ENCODE assay signal across 24 cellular contexts in genomic region chr2:118696786-118697465, GRCh38.
DNase-seq lines count a peak whose midpoint lies in the region; ATAC-seq, FAIRE-seq and TF ChIP-seq lines count a peak whose summit lies in the region.
"Had no signal": no experiment of that assay in that cellular context is flagged by ENCODE, and none has a peak within 500 bp of the region (broad histone marks: within the 10 kb centered on the region; RNA-seq: fewer than 3 reads in every experiment).

No MANE protein-coding gene starts in this region.

- no peak for TF ChIP-seq POLR2A in GM12891 (IDR thresholded peaks at IDR 0.05; ENCODE audit: low read depth, low read length)

- no peaks in the 10 kb centered on the region for H4K20me1 ChIP-seq in SK-N-SH (ENCODE audit: insufficient read depth)

- H3F3A ChIP-seq in SK-N-SH (replicated peaks; ENCODE audit: insufficient read depth) = no peaks in the 10 kb centered on the region

- no peak overlapping the region for H3K27ac ChIP-seq in SK-N-SH (ENCODE audit: low read depth in 2 of 2, low read length in 1 of 2)
- H3K27ac ChIP-seq: heart left ventricle, thyroid gland, VCaP had no signal

- FAIRE-seq in GM12891 (lab: Jason Lieb, UNC) = no peak

- CTCF ChIA-PET in SK-N-SH (lab: Yijun Ruan, JAX) = no interaction called here

- TF ChIP-seq CTCF in SK-N-SH (IDR thresholded peaks at IDR 0.05) = no peak

- no peak for TF ChIP-seq RAD21 in SK-N-SH (IDR thresholded peaks at IDR 0.05; ENCODE audit: low read length)

- H3K36me3 ChIP-seq in SK-N-SH (replicated peaks in 1 of 2; ENCODE audit: control insufficient read depth in 1 of 2, insufficient read depth in 2 of 2, low read length in 1 of 2) (no peaks in the 10 kb centered on the region), adipocyte (ENCODE audit: control insufficient read depth, insufficient read depth, low read length, severe bottlenecking) (no peaks in the 10 kb centered on the region)
- H3K36me3 ChIP-seq: heart left ventricle, thyroid gland had no signal

- POLR2A ChIA-PET in SK-N-SH (lab: Yijun Ruan, JAX) = no interaction called here

- DNase-seq in SK-N-SH (peak; percentile 15), adipocyte (ENCODE audit: low read depth) (peak; percentile 14), fibroblast of peridontal ligament (ENCODE audit: extremely low read depth) (peak; percentile 61), GM12891 (ENCODE audit: insufficient read length, low spot score) (no peak), SKM-1 treated with dmso at 0.1 percent for 144 hours (lab: John Stamatoyannopoulos, UW; ENCODE audit: unreplicated experiment) (no peak), NCI-H524 treated with DMSO at 0.1 percent for 48 hours (lab: John Stamatoyannopoulos, UW) (no peak)
- DNase-seq: activated CD4-positive, alpha-beta T cell treated with anti-CD3 and anti-CD28 coated beads, Interleukin-2, amount 50 U/mL, for 1 hour; activated CD8-positive, alpha-beta memory T cell treated with anti-CD3 and anti-CD28 coated beads, Interleukin-2, amount 50 U/mL, for 4 hours; activated effector memory CD4-positive, alpha-beta T cell treated with Interleukin-2 at 50 U/mL for 16 hours; cortex of kidney; DND-41; GOT3; heart left ventricle; midbrain; natural killer cell; OCI-M1; right cardiac atrium; stimulated activated CD4-positive, alpha-beta T cell treated with anti-CD3 and anti-CD28 coated beads, Interleukin-4, amount 100 ng/mL, for 4 hours; stimulated activated naive CD8-positive, alpha-beta T cell treated with anti-CD3 and anti-CD28 coated beads, Interleukin-15, Interleukin-2, amounts not matched to agents 100 U/mL and 50 U/mL, for 24 hours; thyroid gland had no signal

- H3K4me1 ChIP-seq in SK-N-SH (ENCODE audit: control insufficient read depth in 1 of 2, insufficient read depth in 2 of 2, low read depth in 1 of 2, low read length in 1 of 2) (peaks cover 0 to 8% of the 10 kb centered on the region in 2 experiments; a peak in 1 of 4 replicates), adipocyte (ENCODE audit: control insufficient read depth, insufficient read depth, low read length) (peaks cover 24% of the 10 kb centered on the region)
- H3K4me1 ChIP-seq: heart left ventricle, thyroid gland had no signal

- no peak overlapping the region for H3K4me2 ChIP-seq in SK-N-SH

- H3K4me3 ChIP-seq in SK-N-SH (ENCODE audit: low read depth in 2 of 2, low read length in 1 of 2) = no peak overlapping the region
- no peak overlapping the region for H3K4me3 ChIP-seq in adipocyte (ENCODE audit: low read length)
- H3K4me3 ChIP-seq: heart left ventricle, thyroid gland had no signal

- H3K9me3 ChIP-seq in SK-N-SH (no peaks in the 10 kb centered on the region), adipocyte (ENCODE audit: control insufficient read depth, low read length) (peaks cover 11% of the 10 kb centered on the region)
- H3K9me3 ChIP-seq: thyroid gland had no signal

- no peaks in the 10 kb centered on the region for H3K27me3 ChIP-seq in SK-N-SH (ENCODE audit: insufficient read depth)
- H3K27me3 ChIP-seq in adipocyte (replicated peaks; ENCODE audit: control insufficient read depth, insufficient read depth, low read length) = no peaks in the 10 kb centered on the region
- H3K27me3 ChIP-seq: heart left ventricle, thyroid gland had no signal

- no peak overlapping the region for H3K9ac ChIP-seq in SK-N-SH
- H3K9ac ChIP-seq in adipocyte (ENCODE audit: low read length) = no peak overlapping the region

- no peak for TF ChIP-seq EP300 in SK-N-SH (IDR thresholded peaks at IDR 0.05; ENCODE audit: borderline replicate concordance in 1 of 2, low read depth in 1 of 2, low read length in 1 of 2)

- no peaks in the 10 kb centered on the region for H3K79me2 ChIP-seq in SK-N-SH (ENCODE audit: insufficient read depth)

- ATAC-seq in SK-N-SH treated with all-trans-retinoic acid at 6 μM for 48 hours = no peak
- no peak for ATAC-seq in activated CD4-positive, CD25-positive, alpha-beta regulatory T cell treated with anti-CD3 and anti-CD28 coated beads, Interleukin-2, amount 50 U/mL, for 24 hours
- ATAC-seq: heart left ventricle; left lobe of liver; natural killer cell; right cardiac atrium; stimulated activated naive CD8-positive, alpha-beta T cell treated with anti-CD3 and anti-CD28 coated beads, Interleukin-15, Interleukin-2, amounts not matched to agents 100 U/mL and 50 U/mL, for 24 hours had no signal

- H3K9me2 ChIP-seq in SK-N-SH = no peaks in the 10 kb centered on the region

- 27% methylated on average over 6 of the region's 6 CpGs for WGBS in SK-N-SH (ENCODE audit: low lambda C conversion rate)

- H2AFZ ChIP-seq in SK-N-SH (ENCODE audit: low read depth) = no peak overlapping the region

TF ChIP-seq in SK-N-SH, 30 proteins besides CTCF, POLR2A, EP300 and RAD21 (continues in another document):
- no peak for TF ChIP-seq TCF12 (IDR thresholded peaks at IDR 0.05)
- TF ChIP-seq ELF1 (IDR thresholded peaks at IDR 0.05) = no peak
- TF ChIP-seq PBX3 (IDR thresholded peaks at IDR 0.05) = no peak
- TF ChIP-seq TEAD4 (IDR thresholded peaks at IDR 0.05; ENCODE audit: borderline replicate concordance, insufficient read depth) = no peak
- no peak for TF ChIP-seq USF1 (IDR thresholded peaks at IDR 0.05; ENCODE audit: borderline replicate concordance, low read depth)

TF ChIP-seq in SK-N-SH treated with all-trans-retinoic acid at 6 μM for 48 hours, 23 proteins besides CTCF, POLR2A, EP300 and RAD21 (continues in another document):
- no peak for TF ChIP-seq ZNF565 (CRISPR knock-in tag; conservative IDR thresholded peaks at IDR 0.05; ENCODE audit: low read depth)
- TF ChIP-seq CREB5 (CRISPR knock-in tag; IDR thresholded peaks at IDR 0.05; ENCODE audit: low read depth) = no peak
- no peak for TF ChIP-seq PPARA (CRISPR knock-in tag; IDR thresholded peaks at IDR 0.05; ENCODE audit: borderline replicate concordance)
- TF ChIP-seq RARB (CRISPR knock-in tag; IDR thresholded peaks at IDR 0.05) = no peak
- TF ChIP-seq BACH2 (CRISPR knock-in tag; IDR thresholded peaks at IDR 0.05; ENCODE audit: borderline replicate concordance) = no peak
- TF ChIP-seq CSDC2 (CRISPR knock-in tag; IDR thresholded peaks at IDR 0.05) = no peak
- TF ChIP-seq TCF4 (CRISPR knock-in tag; IDR thresholded peaks at IDR 0.05; ENCODE audit: borderline replicate concordance) = no peak

TF ChIP-seq in GM12891, 5 proteins besides CTCF, POLR2A, EP300 and RAD21:
- TF ChIP-seq SPI1 (IDR thresholded peaks at IDR 0.05; ENCODE audit: low read depth, low read length) (no peak), POLR2AphosphoS5 (IDR thresholded peaks at IDR 0.05; ENCODE audit: low read depth, low read length) (no peak)

Comparison
In these comparisons a context has a peak if more than half of its experiments do, and no peak if none do; other contexts are left out.
1. DNase-seq: peak in SK-N-SH (single experiment), adipocyte (single experiment) and fibroblast of peridontal ligament (single experiment); none in GM12891 (single experiment), SKM-1 treated with dmso at 0.1 percent for 144 hours (single experiment) and NCI-H524 treated with DMSO at 0.1 percent for 48 hours (single experiment).